ENCODE assay signal across 1 cellular context in the genomic region with DNA sequence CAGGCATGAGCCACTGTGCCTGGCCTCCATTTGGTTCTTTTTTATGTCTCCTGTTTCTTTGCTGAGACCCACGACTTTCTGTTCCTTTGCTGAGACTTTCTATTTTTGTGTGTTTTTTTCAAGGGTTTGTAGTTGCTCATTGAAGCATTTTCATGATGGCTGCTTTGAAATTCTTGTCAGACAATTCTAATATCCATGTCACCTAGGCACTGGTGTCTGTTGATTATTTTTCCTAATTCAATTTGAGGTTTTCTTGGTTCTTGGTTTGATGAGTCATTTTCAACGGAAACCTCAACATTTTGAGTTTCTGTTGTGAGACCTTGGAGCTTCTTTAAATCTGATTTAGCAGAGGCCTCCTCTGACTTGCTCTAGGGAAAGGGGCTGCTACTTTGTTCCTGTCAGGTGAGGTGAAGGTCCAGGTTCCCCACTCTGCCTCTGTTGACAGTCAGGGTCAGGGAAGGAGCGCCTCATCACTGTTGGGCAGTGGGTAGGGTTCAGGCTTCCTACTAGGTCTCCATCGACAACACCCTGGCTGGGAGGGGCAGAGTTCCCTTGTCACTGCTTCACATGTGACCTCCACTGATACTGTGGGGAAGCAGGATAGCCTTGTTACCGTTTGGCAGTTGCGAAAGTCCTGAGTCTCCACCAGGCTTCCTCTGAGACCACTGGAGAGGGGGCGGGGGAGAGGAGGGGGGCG.
TF ChIP-seq lines count a peak whose summit lies in the region.

No MANE protein-coding gene starts in this region.

TF ChIP-seq in K562, 482 proteins besides CTCF, POLR2A, EP300 and RAD21 (continued from another document and continues in another):
- TF ChIP-seq HSF4 (CRISPR knock-in tag; IDR thresholded peaks at IDR 0.05; ENCODE audit: borderline replicate concordance) (no peak), ZNF707 (CRISPR knock-in tag; conservative IDR thresholded peaks at IDR 0.05) (no peak), MYBL2 (IDR thresholded peaks at IDR 0.05; ENCODE audit: low read depth) (peak; percentile 63; the same call in 1 of the 2 replicates), MYBL2 (CRISPR knock-in tag; IDR thresholded peaks at IDR 0.05; ENCODE audit: borderline replicate concordance) (no peak), KDM4B (IDR thresholded peaks at IDR 0.05; ENCODE audit: borderline replicate concordance in 2 of 2, low read depth in 1 of 2) (0 out of 4 replicates have a peak, but pooled peaks of 1 of the 2 experiments have one; percentile 54), NR2C1 (IDR thresholded peaks at IDR 0.05) (no peak), NR2C1 (tag; IDR thresholded peaks at IDR 0.05) (peak; percentile 36; the same call in 1 of the 2 replicates), DPF2 (IDR thresholded peaks at IDR 0.05) (peak; percentile 77), KAT8 (IDR thresholded peaks at IDR 0.05; ENCODE audit: low read depth) (no peak), E2F3 (CRISPR knock-in tag; IDR thresholded peaks at IDR 0.05) (no peak), KDM1A (IDR thresholded peaks at IDR 0.05) (peak; percentile 69 to 79), DACH1 (IDR thresholded peaks at IDR 0.05; ENCODE audit: partially characterized antibody) (no peak), MCM2 (IDR thresholded peaks at IDR 0.05; ENCODE audit: low read depth) (no peak), NFE2 (IDR thresholded peaks at IDR 0.05; ENCODE audit: low read depth) (peak; percentile 50; the same call in 1 of the 2 replicates), POLR2AphosphoS5 (IDR thresholded peaks at IDR 0.05; ENCODE audit: control insufficient read depth, insufficient read depth, low read depth, low read length) (peak; percentile 49; the same call in 1 of the 2 replicates), SOX6 (IDR thresholded peaks at IDR 0.05) (peak; percentile 46), CBFA2T3 (IDR thresholded peaks at IDR 0.05) (peak; percentile 71), GTF2A2 (tag; IDR thresholded peaks at IDR 0.05) (no peak), ZNF57 (CRISPR knock-in tag; IDR thresholded peaks at IDR 0.05) (no peak), CREM (IDR thresholded peaks at IDR 0.05; ENCODE audit: low read depth) (peak; percentile 74), NR2F6 (CRISPR knock-in tag; IDR thresholded peaks at IDR 0.05) (no peak), ZKSCAN8 (CRISPR knock-in tag; IDR thresholded peaks at IDR 0.05) (0 out of 2 replicates have a peak, but pooled peaks have one; percentile 56), NCOR1 (IDR thresholded peaks at IDR 0.05) (peak; percentile 37), NR2C2 (CRISPR knock-in tag; IDR thresholded peaks at IDR 0.05) (no peak), NR2C2 (tag; IDR thresholded peaks at IDR 0.05) (peak; percentile 54), ZBTB7A (IDR thresholded peaks at IDR 0.05; ENCODE audit: borderline replicate concordance, control insufficient read depth, low read depth, low read length) (peak; percentile 55; the same call in 1 of the 2 replicates), NFRKB (IDR thresholded peaks at IDR 0.05; ENCODE audit: low read depth) (peak; percentile 89; the same call in 1 of the 2 replicates), YY1 (IDR thresholded peaks at IDR 0.05; ENCODE audit: borderline replicate concordance in 1 of 3, control insufficient read depth in 1 of 3, extremely low read depth in 1 of 3, insufficient read depth in 3 of 3, insufficient read length in 1 of 3, insufficient replicate concordance in 2 of 3, low read depth in 1 of 3, low read length in 2 of 3) (peak in 1 of 3 experiments; percentile 39), POLR3A (IDR thresholded peaks at IDR 0.05; ENCODE audit: borderline replicate concordance, extremely low read depth, insufficient read depth, insufficient read length) (no peak), TAF9B (IDR thresholded peaks at IDR 0.05; ENCODE audit: partially characterized antibody) (peak; percentile 40)
- TF ChIP-seq, protein P1, sequence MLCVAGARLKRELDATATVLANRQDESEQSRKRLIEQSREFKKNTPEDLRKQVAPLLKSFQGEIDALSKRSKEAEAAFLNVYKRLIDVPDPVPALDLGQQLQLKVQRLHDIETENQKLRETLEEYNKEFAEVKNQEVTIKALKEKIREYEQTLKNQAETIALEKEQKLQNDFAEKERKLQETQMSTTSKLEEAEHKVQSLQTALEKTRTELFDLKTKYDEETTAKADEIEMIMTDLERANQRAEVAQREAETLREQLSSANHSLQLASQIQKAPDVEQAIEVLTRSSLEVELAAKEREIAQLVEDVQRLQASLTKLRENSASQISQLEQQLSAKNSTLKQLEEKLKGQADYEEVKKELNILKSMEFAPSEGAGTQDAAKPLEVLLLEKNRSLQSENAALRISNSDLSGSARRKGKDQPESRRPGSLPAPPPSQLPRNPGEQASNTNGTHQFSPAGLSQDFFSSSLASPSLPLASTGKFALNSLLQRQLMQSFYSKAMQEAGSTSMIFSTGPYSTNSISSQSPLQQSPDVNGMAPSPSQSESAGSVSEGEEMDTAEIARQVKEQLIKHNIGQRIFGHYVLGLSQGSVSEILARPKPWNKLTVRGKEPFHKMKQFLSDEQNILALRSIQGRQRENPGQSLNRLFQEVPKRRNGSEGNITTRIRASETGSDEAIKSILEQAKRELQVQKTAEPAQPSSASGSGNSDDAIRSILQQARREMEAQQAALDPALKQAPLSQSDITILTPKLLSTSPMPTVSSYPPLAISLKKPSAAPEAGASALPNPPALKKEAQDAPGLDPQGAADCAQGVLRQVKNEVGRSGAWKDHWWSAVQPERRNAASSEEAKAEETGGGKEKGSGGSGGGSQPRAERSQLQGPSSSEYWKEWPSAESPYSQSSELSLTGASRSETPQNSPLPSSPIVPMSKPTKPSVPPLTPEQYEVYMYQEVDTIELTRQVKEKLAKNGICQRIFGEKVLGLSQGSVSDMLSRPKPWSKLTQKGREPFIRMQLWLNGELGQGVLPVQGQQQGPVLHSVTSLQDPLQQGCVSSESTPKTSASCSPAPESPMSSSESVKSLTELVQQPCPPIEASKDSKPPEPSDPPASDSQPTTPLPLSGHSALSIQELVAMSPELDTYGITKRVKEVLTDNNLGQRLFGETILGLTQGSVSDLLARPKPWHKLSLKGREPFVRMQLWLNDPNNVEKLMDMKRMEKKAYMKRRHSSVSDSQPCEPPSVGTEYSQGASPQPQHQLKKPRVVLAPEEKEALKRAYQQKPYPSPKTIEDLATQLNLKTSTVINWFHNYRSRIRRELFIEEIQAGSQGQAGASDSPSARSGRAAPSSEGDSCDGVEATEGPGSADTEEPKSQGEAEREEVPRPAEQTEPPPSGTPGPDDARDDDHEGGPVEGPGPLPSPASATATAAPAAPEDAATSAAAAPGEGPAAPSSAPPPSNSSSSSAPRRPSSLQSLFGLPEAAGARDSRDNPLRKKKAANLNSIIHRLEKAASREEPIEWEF (CRISPR knock-in tag; IDR thresholded peaks at IDR 0.05): no peak
- TF ChIP-seq, protein P2, sequence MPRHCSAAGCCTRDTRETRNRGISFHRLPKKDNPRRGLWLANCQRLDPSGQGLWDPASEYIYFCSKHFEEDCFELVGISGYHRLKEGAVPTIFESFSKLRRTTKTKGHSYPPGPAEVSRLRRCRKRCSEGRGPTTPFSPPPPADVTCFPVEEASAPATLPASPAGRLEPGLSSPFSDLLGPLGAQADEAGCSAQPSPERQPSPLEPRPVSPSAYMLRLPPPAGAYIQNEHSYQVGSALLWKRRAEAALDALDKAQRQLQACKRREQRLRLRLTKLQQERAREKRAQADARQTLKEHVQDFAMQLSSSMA (CRISPR knock-in tag; IDR thresholded peaks at IDR 0.05): no peak
- TF ChIP-seq, protein P3, sequence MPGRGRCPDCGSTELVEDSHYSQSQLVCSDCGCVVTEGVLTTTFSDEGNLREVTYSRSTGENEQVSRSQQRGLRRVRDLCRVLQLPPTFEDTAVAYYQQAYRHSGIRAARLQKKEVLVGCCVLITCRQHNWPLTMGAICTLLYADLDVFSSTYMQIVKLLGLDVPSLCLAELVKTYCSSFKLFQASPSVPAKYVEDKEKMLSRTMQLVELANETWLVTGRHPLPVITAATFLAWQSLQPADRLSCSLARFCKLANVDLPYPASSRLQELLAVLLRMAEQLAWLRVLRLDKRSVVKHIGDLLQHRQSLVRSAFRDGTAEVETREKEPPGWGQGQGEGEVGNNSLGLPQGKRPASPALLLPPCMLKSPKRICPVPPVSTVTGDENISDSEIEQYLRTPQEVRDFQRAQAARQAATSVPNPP (IDR thresholded peaks at IDR 0.05; ENCODE audit: borderline replicate concordance, insufficient read depth, insufficient read length): no peak
- TF ChIP-seq, protein P4, sequence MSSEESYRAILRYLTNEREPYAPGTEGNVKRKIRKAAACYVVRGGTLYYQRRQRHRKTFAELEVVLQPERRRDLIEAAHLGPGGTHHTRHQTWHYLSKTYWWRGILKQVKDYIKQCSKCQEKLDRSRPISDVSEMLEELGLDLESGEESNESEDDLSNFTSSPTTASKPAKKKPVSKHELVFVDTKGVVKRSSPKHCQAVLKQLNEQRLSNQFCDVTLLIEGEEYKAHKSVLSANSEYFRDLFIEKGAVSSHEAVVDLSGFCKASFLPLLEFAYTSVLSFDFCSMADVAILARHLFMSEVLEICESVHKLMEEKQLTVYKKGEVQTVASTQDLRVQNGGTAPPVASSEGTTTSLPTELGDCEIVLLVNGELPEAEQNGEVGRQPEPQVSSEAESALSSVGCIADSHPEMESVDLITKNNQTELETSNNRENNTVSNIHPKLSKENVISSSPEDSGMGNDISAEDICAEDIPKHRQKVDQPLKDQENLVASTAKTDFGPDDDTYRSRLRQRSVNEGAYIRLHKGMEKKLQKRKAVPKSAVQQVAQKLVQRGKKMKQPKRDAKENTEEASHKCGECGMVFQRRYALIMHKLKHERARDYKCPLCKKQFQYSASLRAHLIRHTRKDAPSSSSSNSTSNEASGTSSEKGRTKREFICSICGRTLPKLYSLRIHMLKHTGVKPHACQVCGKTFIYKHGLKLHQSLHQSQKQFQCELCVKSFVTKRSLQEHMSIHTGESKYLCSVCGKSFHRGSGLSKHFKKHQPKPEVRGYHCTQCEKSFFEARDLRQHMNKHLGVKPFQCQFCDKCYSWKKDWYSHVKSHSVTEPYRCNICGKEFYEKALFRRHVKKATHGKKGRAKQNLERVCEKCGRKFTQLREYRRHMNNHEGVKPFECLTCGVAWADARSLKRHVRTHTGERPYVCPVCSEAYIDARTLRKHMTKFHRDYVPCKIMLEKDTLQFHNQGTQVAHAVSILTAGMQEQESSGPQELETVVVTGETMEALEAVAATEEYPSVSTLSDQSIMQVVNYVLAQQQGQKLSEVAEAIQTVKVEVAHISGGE (CRISPR knock-in tag; IDR thresholded peaks at IDR 0.05): 0 out of 6 replicates have a peak, but pooled peaks of 1 of the 3 experiments have one; percentile 18
- TF ChIP-seq, protein P5, sequence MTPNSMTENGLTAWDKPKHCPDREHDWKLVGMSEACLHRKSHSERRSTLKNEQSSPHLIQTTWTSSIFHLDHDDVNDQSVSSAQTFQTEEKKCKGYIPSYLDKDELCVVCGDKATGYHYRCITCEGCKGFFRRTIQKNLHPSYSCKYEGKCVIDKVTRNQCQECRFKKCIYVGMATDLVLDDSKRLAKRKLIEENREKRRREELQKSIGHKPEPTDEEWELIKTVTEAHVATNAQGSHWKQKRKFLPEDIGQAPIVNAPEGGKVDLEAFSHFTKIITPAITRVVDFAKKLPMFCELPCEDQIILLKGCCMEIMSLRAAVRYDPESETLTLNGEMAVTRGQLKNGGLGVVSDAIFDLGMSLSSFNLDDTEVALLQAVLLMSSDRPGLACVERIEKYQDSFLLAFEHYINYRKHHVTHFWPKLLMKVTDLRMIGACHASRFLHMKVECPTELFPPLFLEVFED (CRISPR knock-in tag; conservative IDR thresholded peaks at IDR 0.05): 0 out of 2 replicates have a peak, but pooled peaks have one; percentile 8
- TF ChIP-seq, protein P6, sequence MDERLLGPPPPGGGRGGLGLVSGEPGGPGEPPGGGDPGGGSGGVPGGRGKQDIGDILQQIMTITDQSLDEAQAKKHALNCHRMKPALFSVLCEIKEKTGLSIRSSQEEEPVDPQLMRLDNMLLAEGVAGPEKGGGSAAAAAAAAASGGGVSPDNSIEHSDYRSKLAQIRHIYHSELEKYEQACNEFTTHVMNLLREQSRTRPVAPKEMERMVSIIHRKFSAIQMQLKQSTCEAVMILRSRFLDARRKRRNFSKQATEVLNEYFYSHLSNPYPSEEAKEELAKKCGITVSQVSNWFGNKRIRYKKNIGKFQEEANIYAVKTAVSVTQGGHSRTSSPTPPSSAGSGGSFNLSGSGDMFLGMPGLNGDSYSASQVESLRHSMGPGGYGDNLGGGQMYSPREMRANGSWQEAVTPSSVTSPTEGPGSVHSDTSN (CRISPR knock-in tag; IDR thresholded peaks at IDR 0.05; ENCODE audit: low read depth): no peak
- TF ChIP-seq, protein P6 (tag; conservative IDR thresholded peaks at IDR 0.05; ENCODE audit: low read depth): no peak
- TF ChIP-seq, protein P7, sequence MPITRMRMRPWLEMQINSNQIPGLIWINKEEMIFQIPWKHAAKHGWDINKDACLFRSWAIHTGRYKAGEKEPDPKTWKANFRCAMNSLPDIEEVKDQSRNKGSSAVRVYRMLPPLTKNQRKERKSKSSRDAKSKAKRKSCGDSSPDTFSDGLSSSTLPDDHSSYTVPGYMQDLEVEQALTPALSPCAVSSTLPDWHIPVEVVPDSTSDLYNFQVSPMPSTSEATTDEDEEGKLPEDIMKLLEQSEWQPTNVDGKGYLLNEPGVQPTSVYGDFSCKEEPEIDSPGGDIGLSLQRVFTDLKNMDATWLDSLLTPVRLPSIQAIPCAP (CRISPR knock-in tag; IDR thresholded peaks at IDR 0.05; ENCODE audit: borderline replicate concordance): no peak
- TF ChIP-seq, protein P8, sequence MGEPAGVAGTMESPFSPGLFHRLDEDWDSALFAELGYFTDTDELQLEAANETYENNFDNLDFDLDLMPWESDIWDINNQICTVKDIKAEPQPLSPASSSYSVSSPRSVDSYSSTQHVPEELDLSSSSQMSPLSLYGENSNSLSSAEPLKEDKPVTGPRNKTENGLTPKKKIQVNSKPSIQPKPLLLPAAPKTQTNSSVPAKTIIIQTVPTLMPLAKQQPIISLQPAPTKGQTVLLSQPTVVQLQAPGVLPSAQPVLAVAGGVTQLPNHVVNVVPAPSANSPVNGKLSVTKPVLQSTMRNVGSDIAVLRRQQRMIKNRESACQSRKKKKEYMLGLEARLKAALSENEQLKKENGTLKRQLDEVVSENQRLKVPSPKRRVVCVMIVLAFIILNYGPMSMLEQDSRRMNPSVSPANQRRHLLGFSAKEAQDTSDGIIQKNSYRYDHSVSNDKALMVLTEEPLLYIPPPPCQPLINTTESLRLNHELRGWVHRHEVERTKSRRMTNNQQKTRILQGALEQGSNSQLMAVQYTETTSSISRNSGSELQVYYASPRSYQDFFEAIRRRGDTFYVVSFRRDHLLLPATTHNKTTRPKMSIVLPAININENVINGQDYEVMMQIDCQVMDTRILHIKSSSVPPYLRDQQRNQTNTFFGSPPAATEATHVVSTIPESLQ (CRISPR knock-in tag; IDR thresholded peaks at IDR 0.05): peak; percentile 29; the same call in 1 of the 2 replicates
